ENCODE assay signal across 13 cellular contexts in the genomic region with DNA sequence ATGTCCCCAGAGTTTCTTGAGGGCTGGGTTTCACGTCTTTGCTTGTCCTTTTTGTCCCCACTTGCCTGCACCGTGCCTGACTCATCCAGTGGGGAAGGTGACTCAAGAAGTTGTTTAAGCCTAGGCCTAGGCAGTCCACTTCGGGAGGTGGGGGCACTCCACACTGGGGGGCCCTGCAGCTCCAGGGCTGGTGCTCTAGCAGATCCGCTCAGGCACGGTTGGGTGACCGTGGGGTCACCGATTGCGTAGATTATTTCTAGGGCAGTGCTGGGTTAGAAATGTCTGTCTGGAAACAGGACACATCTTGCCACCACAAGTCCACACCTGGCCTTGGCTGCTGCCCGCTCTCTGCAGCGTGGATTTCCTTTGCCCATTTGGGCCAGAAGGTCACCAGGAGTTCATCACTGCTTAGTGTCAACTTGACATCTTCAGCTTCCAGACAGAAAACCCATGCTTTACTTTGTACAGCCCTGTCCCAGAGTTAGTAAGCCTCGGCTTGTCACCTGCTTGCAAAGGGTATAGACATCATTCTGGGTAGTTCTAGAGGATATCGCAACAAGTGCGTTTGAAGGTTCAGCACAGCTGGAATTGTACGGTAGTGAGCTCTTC. TPM values are rescaled to one million over a fixed set of nuclear protein-coding genes. Genes with fewer than 3 reads are reported as not detected.
DNase-seq lines count a peak whose midpoint lies in the region; ATAC-seq lines count a peak whose summit lies in the region.
"Had no signal": no experiment of that assay in that cellular context is flagged by ENCODE, and none has a peak within 500 bp of the region (broad histone marks: within the 10 kb centered on the region; RNA-seq: fewer than 3 reads in every experiment).

No MANE protein-coding gene starts in this region.

- no peak for ATAC-seq in GM21447 (IDR thresholded peaks at IDR 0.05; ENCODE audit: unreplicated experiment)
- ATAC-seq in HG02970 (IDR thresholded peaks at IDR 0.05; ENCODE audit: low FRiP score, unreplicated experiment), result no peak
- no peak for ATAC-seq in GM19467 (IDR thresholded peaks at IDR 0.05; ENCODE audit: unreplicated experiment)

- H3K4me3 ChIP-seq in GM23248 (no peak overlapping the region), skeletal muscle satellite cell (ENCODE audit: low read length) (peak overlapping the region; percentile 9)

- DNase-seq in GM23248 (peak; percentile 58), RPMI8226 (peak; percentile 86), glomerular visceral epithelial cell (ENCODE audit: extremely low spot score) (peak; percentile 62)
- DNase-seq: activated CD8-positive, alpha-beta memory T cell treated with anti-CD3 and anti-CD28 coated beads, Interleukin-2, amount 50 U/mL, for 48 hours; DMS153; effector memory CD4-positive, alpha-beta T cell; Karpas-422; mesendoderm had no signal

- H3K27me3 ChIP-seq in GM23248 (replicated peaks; ENCODE audit: insufficient read depth) (no peaks in the 10 kb centered on the region), skeletal muscle satellite cell (ENCODE audit: control insufficient read depth, insufficient read depth, low read length) (peaks cover 27% of the 10 kb centered on the region)

- WGBS in GM23248 (ENCODE audit: low coverage in 1 of 2, low lambda C conversion rate in 2 of 2, missing lambda C conversion rate in 2 of 2), 2 experiments, result 50 to 54% methylated on average over 14 of the region's 14 CpGs

- no peak overlapping the region for H3K27ac ChIP-seq in GM23248

- H3K4me2 ChIP-seq in GM23248 (ENCODE audit: unreplicated experiment), result no peak overlapping the region
- H3K4me2 ChIP-seq in skeletal muscle satellite cell (ENCODE audit: low read length), result peak overlapping the region; percentile 74

- H3K9ac ChIP-seq in GM23248 (no peak overlapping the region), skeletal muscle satellite cell (ENCODE audit: low read depth, low read length) (no peak overlapping the region)

- H3K36me3 ChIP-seq in GM23248 (ENCODE audit: low read depth) (peaks cover 8% of the 10 kb centered on the region; the same call in 1 of the 2 replicates), skeletal muscle satellite cell (ENCODE audit: insufficient read depth, low read length) (peaks cover 17% of the 10 kb centered on the region)

- H3K4me1 ChIP-seq in GM23248 (ENCODE audit: insufficient read depth) (peaks cover 18% of the 10 kb centered on the region), skeletal muscle satellite cell (ENCODE audit: control insufficient read depth, insufficient read depth, low read length) (peaks cover 25% of the 10 kb centered on the region)

- H3F3A ChIP-seq in GM23248 (ENCODE audit: insufficient read depth), result peaks cover 15% of the 10 kb centered on the region; the same call in 1 of the 2 replicates

- in situ Hi-C loops in GM23248 (cut with MboI), result loop anchor here (10.0 kb wide), 1 partner anchor 64 kb away; no protein-coding TSS in a partner anchor

- H4K20me1 ChIP-seq in GM23248 (ENCODE audit: insufficient read depth), result no peaks in the 10 kb centered on the region

- no peak overlapping the region for H2AFZ ChIP-seq in GM23248

- H3K9me3 ChIP-seq in GM23248 (ENCODE audit: low read depth) (no peaks in the 10 kb centered on the region), skeletal muscle satellite cell (replicated peaks; ENCODE audit: low read length) (no peaks in the 10 kb centered on the region)

- H3K79me2 ChIP-seq in GM23248 (ENCODE audit: insufficient read depth), result no peaks in the 10 kb centered on the region

- no peaks in the 10 kb centered on the region for H3K9me2 ChIP-seq in GM23248 (ENCODE audit: insufficient read depth)

RNA-seq across cellular contexts. Expression of gene C20orf144, which starts 13.6 kb away (rescaled TPM):
- total RNA-seq in GM23248 (2014; rRNA removed; shearing (Covaris generic)), result 0.63 TPM in 1 of 2 replicates, not detected in the other
- 0.25 and 0.41 TPM in 2 replicates for polyA plus RNA-seq in GM23248 (2016; fragmentation: Nextera tagmentation; extraction: Ambion mirVana)
- total RNA-seq in skeletal muscle satellite cell (2012; rRNA removed), result 0.22 TPM in 1 of 2 replicates, not detected in the other
- total RNA-seq: subcutaneous adipose tissue had no signal

RNA-seq across cellular contexts. Expression of gene ACTL10, which starts 18.2 kb away (rescaled TPM):
- 3.2 and 3.4 TPM in 2 replicates for total RNA-seq in GM23248 (2014; rRNA removed; shearing (Covaris generic))
- 1.5 and 1.7 TPM in 2 replicates for polyA plus RNA-seq in GM23248 (2016; fragmentation: Nextera tagmentation; extraction: Ambion mirVana)
- total RNA-seq in skeletal muscle satellite cell (2012; rRNA removed), result 3.5 and 4.2 TPM in 2 replicates

RNA-seq across cellular contexts. Expression of gene NECAB3, which starts 25.7 kb away (rescaled TPM):
- 27.1 and 27.3 TPM in 2 replicates for total RNA-seq in GM23248 (2014; rRNA removed; shearing (Covaris generic))
- polyA plus RNA-seq in GM23248 (2016; fragmentation: Nextera tagmentation; extraction: Ambion mirVana), result 11.0 and 13.4 TPM in 2 replicates
- 11.4 and 12.7 TPM in 2 replicates for total RNA-seq in skeletal muscle satellite cell (2012; rRNA removed)

RNA-seq across cellular contexts. Expression of gene E2F1, which starts 37.7 kb away (rescaled TPM):
- 9.0 and 12.9 TPM in 2 replicates for total RNA-seq in GM23248 (2014; rRNA removed; shearing (Covaris generic))
- polyA plus RNA-seq in GM23248 (2016; fragmentation: Nextera tagmentation; extraction: Ambion mirVana), result 4.3 and 4.9 TPM in 2 replicates
- total RNA-seq in skeletal muscle satellite cell (2012; rRNA removed), result 4.8 and 7.2 TPM in 2 replicates
